ENCODE assay signal across 32 cellular contexts in the genomic region with DNA sequence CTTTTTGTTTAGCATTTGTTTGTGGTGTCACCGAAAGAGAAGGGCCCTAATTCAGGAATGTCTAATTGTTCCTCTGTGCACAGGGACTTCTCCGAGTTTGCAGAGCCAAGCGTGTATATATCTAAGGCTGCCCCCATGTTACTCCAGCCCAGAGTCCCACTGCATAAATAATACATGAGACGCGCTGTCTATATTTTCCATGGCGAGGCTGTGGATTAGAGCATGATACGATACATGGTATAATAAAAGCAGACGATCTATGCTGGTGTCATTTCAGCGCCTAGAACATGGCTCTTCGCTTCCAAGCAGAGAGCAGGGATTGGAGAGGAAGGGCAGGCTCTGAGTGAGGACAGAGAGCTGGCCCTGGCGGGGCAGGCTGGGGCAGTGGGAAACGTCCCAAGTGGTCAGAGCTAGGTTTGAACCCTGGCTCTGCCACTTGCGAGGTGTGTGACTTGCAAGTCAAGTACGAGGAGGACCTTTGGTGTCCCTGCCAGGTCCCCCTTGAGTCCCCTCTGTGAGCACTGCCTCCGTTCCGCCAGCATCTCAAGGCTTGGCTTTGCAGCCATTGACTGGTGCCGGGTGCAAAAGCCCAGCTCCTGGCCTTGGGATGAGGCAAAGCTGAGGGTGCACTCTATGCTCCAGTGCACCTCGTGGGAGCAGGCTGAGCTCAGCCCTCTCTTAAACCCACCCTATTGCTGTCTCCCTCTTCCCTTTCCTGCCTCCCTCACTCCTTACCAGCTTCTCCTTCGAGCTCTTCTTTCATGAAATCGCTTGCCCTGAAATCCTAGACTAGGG. TPM values are rescaled to one million over a fixed set of nuclear protein-coding genes. Genes with fewer than 3 reads are reported as not detected.
"Had no signal": no experiment of that assay in that cellular context is flagged by ENCODE, and none has a peak within 500 bp of the region (broad histone marks: within the 10 kb centered on the region; RNA-seq: fewer than 3 reads in every experiment).

No MANE protein-coding gene starts in this region.

- DNase-seq: hypothalamus; immature natural killer cell; kidney; left colon; lower lobe of right lung; mammary epithelial cell; mesenchymal stem cell; naive thymus-derived CD8-positive, alpha-beta T cell; nephron progenitor cell; occipital lobe; ovary; stimulated activated CD4-positive, alpha-beta T cell treated with anti-CD3 and anti-CD28 coated beads, Interleukin-1b, Interleukin-23, amount 100 ng/mL, for 48 hours; stimulated activated CD4-positive, alpha-beta T cell treated with anti-CD3 and anti-CD28 coated beads, Interleukin-2, amount 100 ng/mL, for 48 hours; stimulated activated CD4-positive, alpha-beta T cell treated with anti-CD3 and anti-CD28 coated beads, Interleukin-4, amount 100 ng/mL, for 4 hours; stimulated activated CD8-positive, alpha-beta memory T cell treated with anti-CD3 and anti-CD28 coated beads, Interleukin-4, amount 100 ng/mL, for 48 hours; stimulated activated naive CD4-positive, alpha-beta T cell treated with Interleukin-2 at 50 U/mL for 16 hours; stimulated activated naive CD8-positive, alpha-beta T cell treated with anti-CD3 and anti-CD28 coated beads, Interleukin-15, amount 100 ng/mL, for 72 hours; substantia nigra; uterus had no signal

- H3K4me3 Mint-ChIP-seq: immature natural killer cell; naive thymus-derived CD8-positive, alpha-beta T cell; nephron progenitor cell; stimulated activated memory B cell treated with anti-CD40 and anti-IgM and Interleukin-4, amounts not matched to agents 10 μg/mL and 1 μg/mL and 100 μg/mL, for 72 hours; stimulated activated naive CD8-positive, alpha-beta T cell treated with anti-CD3 and anti-CD28 coated beads, Interleukin-15, amount 100 ng/mL, for 72 hours; type B pancreatic cell had no signal

- H3K4me2 ChIP-seq: smooth muscle cell had no signal

- H3K36me3 Mint-ChIP-seq: immature natural killer cell; naive thymus-derived CD8-positive, alpha-beta T cell; stimulated activated memory B cell treated with anti-CD40 and anti-IgM and Interleukin-4, amounts not matched to agents 10 μg/mL and 1 μg/mL and 100 μg/mL, for 72 hours; type B pancreatic cell had no signal

- H3K27ac Mint-ChIP-seq: immature natural killer cell; naive thymus-derived CD8-positive, alpha-beta T cell; nephron progenitor cell; progenitor cell of endocrine pancreas; stimulated activated memory B cell treated with anti-CD40 and anti-IgM and Interleukin-4, amounts not matched to agents 10 μg/mL and 1 μg/mL and 100 μg/mL, for 72 hours; type B pancreatic cell had no signal

- H3K9me3 Mint-ChIP-seq: immature natural killer cell; naive thymus-derived CD8-positive, alpha-beta T cell; nephron progenitor cell; stimulated activated memory B cell treated with anti-CD40 and anti-IgM and Interleukin-4, amounts not matched to agents 10 μg/mL and 1 μg/mL and 100 μg/mL, for 72 hours; stimulated activated naive CD8-positive, alpha-beta T cell treated with anti-CD3 and anti-CD28 coated beads, Interleukin-15, amount 100 ng/mL, for 72 hours; type B pancreatic cell had no signal

- H3K4me1 Mint-ChIP-seq: immature natural killer cell; stimulated activated memory B cell treated with anti-CD40 and anti-IgM and Interleukin-4, amounts not matched to agents 10 μg/mL and 1 μg/mL and 100 μg/mL, for 72 hours; stimulated activated naive CD8-positive, alpha-beta T cell treated with anti-CD3 and anti-CD28 coated beads, Interleukin-15, amount 100 ng/mL, for 72 hours had no signal

- H3K27me3 ChIP-seq: ovary, right atrium auricular region, right lobe of liver, uterus had no signal

- H3K27ac ChIP-seq: left lung, lower lobe of right lung, neutrophil, ovary, right atrium auricular region, right lobe of liver, tibial nerve, uterus had no signal

- H3K4me1 ChIP-seq: left lung, lower lobe of right lung, right atrium auricular region, right lobe of liver, tibial nerve, uterus had no signal

- H3K36me3 ChIP-seq: left lung, lower lobe of right lung, neutrophil, ovary, right atrium auricular region, right lobe of liver, tibial nerve, uterus had no signal

- H3K9me3 ChIP-seq: left lung, lower lobe of right lung, neutrophil, ovary, right atrium auricular region, right lobe of liver, tibial nerve, uterus had no signal

- H3K4me3 ChIP-seq: left lung, lower lobe of right lung, ovary, right atrium auricular region, right lobe of liver, smooth muscle cell, tibial nerve, uterus had no signal

RNA-seq across cellular contexts. Expression of gene LAMC3, which starts 29.2 kb away (rescaled TPM):
- total RNA-seq: mammary epithelial cell, pulmonary artery endothelial cell had no signal

RNA-seq across cellular contexts. Expression of gene FIBCD1, which starts 40.7 kb away (rescaled TPM):
- total RNA-seq: liver; naive thymus-derived CD8-positive, alpha-beta T cell; progenitor cell of endocrine pancreas; pulmonary artery endothelial cell; right lobe of liver; skeletal muscle tissue; tibial nerve; ureter had no signal
